In the genomic region with DNA sequence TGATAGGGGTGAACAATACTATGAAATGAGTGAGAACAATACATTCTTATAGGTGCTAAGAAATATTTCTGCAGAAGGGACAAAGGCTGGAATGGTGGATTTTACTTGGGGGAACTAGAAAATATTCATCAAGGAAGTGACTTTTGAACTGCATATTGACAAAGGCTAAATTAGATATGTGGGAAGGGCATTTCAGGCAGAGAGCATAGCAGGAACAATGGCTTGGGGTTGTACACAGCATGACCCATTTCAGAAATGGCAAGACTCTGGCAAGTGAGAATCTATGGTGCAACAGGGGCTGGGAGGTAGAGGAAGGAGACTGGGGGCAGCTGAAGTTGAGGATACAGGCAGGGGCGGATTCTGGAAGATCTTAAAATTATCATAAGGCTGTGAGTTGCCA, we compare ENCODE assay signal across 32 cellular contexts.
"Had no signal": no experiment of that assay in that cellular context is flagged by ENCODE, and none has a peak within 500 bp of the region (broad histone marks: within the 10 kb centered on the region; RNA-seq: fewer than 3 reads in every experiment).

No MANE protein-coding gene starts in this region.

- H3K27ac Mint-ChIP-seq: naive thymus-derived CD4-positive, alpha-beta T cell; natural killer cell; neural progenitor cell; progenitor cell of endocrine pancreas; stimulated activated memory B cell treated with anti-CD40 and anti-IgM and Interleukin-4, amounts not matched to agents 10 μg/mL and 1 μg/mL and 100 μg/mL, for 72 hours; stimulated activated naive CD8-positive, alpha-beta T cell treated with anti-CD3 and anti-CD28 coated beads, Interleukin-15, amount 100 ng/mL, for 72 hours had no signal

- FAIRE-seq: urothelium cell line had no signal

- H3K36me3 Mint-ChIP-seq: natural killer cell; stimulated activated memory B cell treated with anti-CD40 and anti-IgM and Interleukin-4, amounts not matched to agents 10 μg/mL and 1 μg/mL and 100 μg/mL, for 72 hours had no signal

- H3K27me3 Mint-ChIP-seq: progenitor cell of endocrine pancreas; stimulated activated memory B cell treated with anti-CD40 and anti-IgM and Interleukin-4, amounts not matched to agents 10 μg/mL and 1 μg/mL and 100 μg/mL, for 72 hours; stimulated activated naive CD8-positive, alpha-beta T cell treated with anti-CD3 and anti-CD28 coated beads, Interleukin-15, amount 100 ng/mL, for 72 hours had no signal

- H3K9me3 ChIP-seq: ovary, psoas muscle, right lobe of liver, sigmoid colon, thoracic aorta, thyroid gland, upper lobe of left lung, vagina had no signal

- ATAC-seq: naive thymus-derived CD4-positive, alpha-beta T cell; natural killer cell; psoas muscle; right cardiac atrium; right lobe of liver; stimulated activated memory B cell treated with anti-CD40 and anti-IgM and Interleukin-4, amounts not matched to agents 10 μg/mL and 1 μg/mL and 100 μg/mL, for 72 hours; stimulated activated naive CD8-positive, alpha-beta T cell treated with anti-CD3 and anti-CD28 coated beads, Interleukin-15, amount 100 ng/mL, for 72 hours had no signal

- H3K4me3 Mint-ChIP-seq: naive thymus-derived CD4-positive, alpha-beta T cell; natural killer cell; nephron; neural progenitor cell; stimulated activated memory B cell treated with anti-CD40 and anti-IgM and Interleukin-4, amounts not matched to agents 10 μg/mL and 1 μg/mL and 100 μg/mL, for 72 hours; stimulated activated naive CD8-positive, alpha-beta T cell treated with anti-CD3 and anti-CD28 coated beads, Interleukin-15, amount 100 ng/mL, for 72 hours had no signal

- H3K4me1 Mint-ChIP-seq: naive thymus-derived CD4-positive, alpha-beta T cell; natural killer cell; stimulated activated memory B cell treated with anti-CD40 and anti-IgM and Interleukin-4, amounts not matched to agents 10 μg/mL and 1 μg/mL and 100 μg/mL, for 72 hours; stimulated activated naive CD8-positive, alpha-beta T cell treated with anti-CD3 and anti-CD28 coated beads, Interleukin-15, amount 100 ng/mL, for 72 hours had no signal

- H3K27me3 ChIP-seq: neural progenitor cell, ovary, right lobe of liver, sigmoid colon, spleen, suprapubic skin, thyroid gland, tibial nerve, upper lobe of left lung, vagina had no signal

- H3K36me3 ChIP-seq: neural progenitor cell, ovary, right lobe of liver, sigmoid colon, spleen, suprapubic skin, thoracic aorta, thyroid gland, tibial nerve, upper lobe of left lung, vagina had no signal

- H3K4me1 ChIP-seq: neural progenitor cell, psoas muscle, right lobe of liver, spleen, suprapubic skin, thyroid gland, tibial nerve, upper lobe of left lung had no signal

- H3K27ac ChIP-seq: neural progenitor cell, ovary, parathyroid adenoma, psoas muscle, right lobe of liver, sigmoid colon, spleen, suprapubic skin, thoracic aorta, thyroid gland, tibial nerve, upper lobe of left lung, vagina had no signal

- H3K4me3 ChIP-seq: neural progenitor cell, ovary, psoas muscle, right lobe of liver, sigmoid colon, smooth muscle cell, spleen, suprapubic skin, thoracic aorta, thyroid gland, tibial nerve, upper lobe of left lung, vagina had no signal

- DNase-seq: naive thymus-derived CD4-positive, alpha-beta T cell; natural killer cell; occipital lobe; ovary; posterior cingulate gyrus; psoas muscle; right cardiac atrium; right lobe of liver; sigmoid colon; spleen; stimulated activated CD4-positive, alpha-beta T cell treated with anti-CD3 and anti-CD28 coated beads, Interleukin-12 subunit alpha, Interleukin-12 subunit beta, amount 100 ng/mL, for 4 hours; stimulated activated CD4-positive, alpha-beta T cell treated with anti-CD3 and anti-CD28 coated beads, Interleukin-1b, Interleukin-23, amount 100 ng/mL, for 48 hours; stimulated activated CD4-positive, alpha-beta T cell treated with anti-CD3 and anti-CD28 coated beads, Interleukin-4, amount 100 ng/mL, for 1 hour; stimulated activated CD4-positive, alpha-beta T cell treated with anti-CD3 and anti-CD28 coated beads, Interleukin-4, amount 100 ng/mL, for 4 hours; stimulated activated CD8-positive, alpha-beta memory T cell treated with anti-CD3 and anti-CD28 coated beads, Interleukin-4, amount 100 ng/mL, for 48 hours; stimulated activated naive CD4-positive, alpha-beta T cell treated with Interleukin-2 at 50 U/mL for 16 hours; stimulated activated naive CD8-positive, alpha-beta T cell treated with anti-CD3 and anti-CD28 coated beads, Interleukin-15, amount 100 ng/mL, for 72 hours; substantia nigra; thyroid gland; trophoblast cell; upper lobe of left lung had no signal
